Comparison of ENCODE assay signal across 8 cellular contexts in genomic region chrX:129823115-129823514, GRCh38. TPM values are rescaled to one million over a fixed set of nuclear protein-coding genes. Genes with fewer than 3 reads are reported as not detected.
DNase-seq lines count a peak whose midpoint lies in the region; ATAC-seq and TF ChIP-seq lines count a peak whose summit lies in the region.

No MANE protein-coding gene starts in this region.

- ATAC-seq in GM21360 (IDR thresholded peaks at IDR 0.05; ENCODE audit: unreplicated experiment) (peak; percentile 75), foreskin keratinocyte (no peak), GM21447 (IDR thresholded peaks at IDR 0.05; ENCODE audit: unreplicated experiment) (no peak), GM19467 (IDR thresholded peaks at IDR 0.05; ENCODE audit: unreplicated experiment) (no peak)

- no peak overlapping the region for H3K27ac ChIP-seq in foreskin keratinocyte

- H3K4me1 ChIP-seq in foreskin keratinocyte: no peaks in the 10 kb centered on the region

- H3K27me3 ChIP-seq in foreskin keratinocyte: no peaks in the 10 kb centered on the region

- peak; percentile 56 for TF ChIP-seq CTCF in foreskin keratinocyte (conservative IDR thresholded peaks at IDR 0.05)

- DNase-seq in DMS114 treated with DMSO at 0.1 percent for 48 hours (lab: John Stamatoyannopoulos, UW; ENCODE audit: unreplicated experiment): peak; percentile 0
- peak; percentile 13 for DNase-seq in NCI-H748 (lab: John Stamatoyannopoulos, UW; ENCODE audit: unreplicated experiment)
- DNase-seq in activated T-cell treated with anti-CD3 and anti-CD28 coated beads for 4 hours: peak; percentile 35
- DNase-seq in foreskin keratinocyte: no peak
- DNase-seq in stimulated activated CD4-positive, alpha-beta T cell treated with anti-CD3 and anti-CD28 coated beads, Interleukin-2, amount 100 ng/mL, for 48 hours: peak; percentile 25 to 32

RNA-seq across cellular contexts. Expression of gene ZDHHC9, which starts 20.6 kb away (rescaled TPM):
- 18.9 and 23.0 TPM in 2 replicates for total RNA-seq in foreskin keratinocyte
- polyA plus RNA-seq in foreskin keratinocyte: 15.7 and 17.7 TPM in 2 replicates

RNA-seq across cellular contexts. Expression of gene SASH3, which starts 43.4 kb away (rescaled TPM):
- not detected in 2 replicates for total RNA-seq in foreskin keratinocyte
- polyA plus RNA-seq in foreskin keratinocyte: not detected in 2 replicates

Comparison
In these comparisons a context has a peak if more than half of its experiments do, and no peak if none do; other contexts are left out.
1. DNase-seq: peak in DMS114 treated with DMSO at 0.1 percent for 48 hours (single experiment), NCI-H748 (single experiment), activated T-cell treated with anti-CD3 and anti-CD28 coated beads for 4 hours (single experiment) and stimulated activated CD4-positive, alpha-beta T cell treated with anti-CD3 and anti-CD28 coated beads, Interleukin-2, amount 100 ng/mL, for 48 hours (2 of 2); none in foreskin keratinocyte (0 of 2).